ENCODE assay signal across 23 cellular contexts in the genomic region with DNA sequence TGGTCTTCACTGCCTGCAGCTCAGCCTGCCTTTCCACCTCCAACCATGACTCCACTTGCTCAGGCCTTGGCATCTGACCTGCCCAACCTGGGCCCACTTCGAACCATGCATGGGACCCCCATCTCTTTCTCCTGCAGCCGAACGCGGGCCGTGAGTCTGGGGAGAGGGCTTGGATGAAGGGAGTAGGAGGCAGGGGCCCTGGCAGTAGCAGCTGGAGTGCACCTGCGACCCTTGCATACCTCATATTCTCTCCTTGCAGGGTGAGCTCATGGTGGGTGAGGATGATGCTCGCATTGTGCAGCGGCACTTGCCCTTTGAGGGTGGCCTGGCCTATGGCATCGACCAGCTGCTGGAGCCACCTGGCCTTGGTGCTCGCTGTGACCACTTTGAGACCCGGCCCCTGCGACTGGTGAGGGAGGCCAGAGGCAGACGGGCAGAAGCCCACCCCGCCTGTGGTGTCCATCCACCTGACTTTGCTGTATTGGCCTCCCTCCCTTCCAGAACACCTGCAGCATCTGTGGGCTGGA. TPM values are rescaled to one million over a fixed set of nuclear protein-coding genes. Genes with fewer than 3 reads are reported as not detected.
DNase-seq lines count a peak whose midpoint lies in the region; ATAC-seq and TF ChIP-seq lines count a peak whose summit lies in the region.
"Had no signal": no experiment of that assay in that cellular context is flagged by ENCODE, and none has a peak within 500 bp of the region (broad histone marks: within the 10 kb centered on the region; RNA-seq: fewer than 3 reads in every experiment).

No MANE protein-coding gene starts in this region.

- H3K4me3 ChIP-seq in right cardiac atrium (ENCODE audit: low read length) (no peak overlapping the region), osteoblast (ENCODE audit: insufficient read depth, low read length) (no peak overlapping the region)
- H3K4me3 ChIP-seq: A549; BLaER1 treated with 17β-estradiol and CSF1 and Interleukin-3, amounts not matched to agents 10 nM and 100 nM; GM12878 had no signal

- H3K36me3 ChIP-seq in osteoblast (ENCODE audit: insufficient read depth, low read length) = peaks cover 15% of the 10 kb centered on the region

- no peaks in the 10 kb centered on the region for H3K27me3 Mint-ChIP-seq in activated CD4-positive, alpha-beta T cell treated with anti-CD3 and anti-CD28 coated beads, Interleukin-2, amount 10 ng/mL, durations not matched to agents 7 days and 5 days
- H3K27me3 Mint-ChIP-seq: B cell; CD4-positive, alpha-beta T cell had no signal

- no peak for DNase-seq in activated CD4-positive, alpha-beta T cell treated with anti-CD3 and anti-CD28 coated beads, Interleukin-2, amount 10 ng/mL, durations not matched to agents 7 days and 5 days
- no peak for DNase-seq in activated CD4-positive, alpha-beta T cell treated with anti-CD3 and anti-CD28 coated beads for 4 hours
- DNase-seq in right cardiac atrium (peak in 2 of 3 donors; percentile 31 to 50), left cardiac atrium (no peak), osteoblast (ENCODE audit: insufficient read length, low spot score, missing footprints) (peak; percentile 84)
- no peak for DNase-seq in activated CD8-positive, alpha-beta memory T cell treated with anti-CD3 and anti-CD28 coated beads, Interleukin-2, amount 50 U/mL, for 48 hours
- DNase-seq: AML-193; CD4-positive, alpha-beta T cell; CD8-positive, alpha-beta T cell; DMS 273 treated with DMSO at 0.1 percent for 48 hours; DMS153; DMS53; DMS79; DND-41; EL; GDM1 had no signal

- no peak overlapping the region for H2AFZ ChIP-seq in osteoblast (ENCODE audit: low read length)

- no peak overlapping the region for H3K27ac ChIP-seq in right cardiac atrium (ENCODE audit: low read length)
- no peak overlapping the region for H3K27ac ChIP-seq in osteoblast (ENCODE audit: low read depth, low read length)
- H3K27ac ChIP-seq: A549; BLaER1 treated with 17β-estradiol and CSF1 and Interleukin-3, amounts not matched to agents 10 nM and 100 nM; C4-2B had no signal

- no peaks in the 10 kb centered on the region for H3K36me3 Mint-ChIP-seq in activated CD4-positive, alpha-beta T cell treated with anti-CD3 and anti-CD28 coated beads, Interleukin-2, amount 10 ng/mL, durations not matched to agents 7 days and 5 days (ENCODE audit: low read depth)
- H3K36me3 Mint-ChIP-seq: CD8-positive, alpha-beta T cell had no signal

- no peaks in the 10 kb centered on the region for H3K27me3 ChIP-seq in right cardiac atrium (ENCODE audit: control insufficient read depth, insufficient read depth)
- no peaks in the 10 kb centered on the region for H3K27me3 ChIP-seq in osteoblast (ENCODE audit: insufficient read depth, low read length)
- H3K27me3 ChIP-seq: BLaER1 treated with 17β-estradiol and CSF1 and Interleukin-3, amounts not matched to agents 10 nM and 100 nM had no signal

- H3K79me2 ChIP-seq in osteoblast (ENCODE audit: insufficient read depth, low read length) = no peaks in the 10 kb centered on the region

- intact Hi-C loops in right cardiac atrium (cut with DNase I) (no loop called here), left cardiac atrium (cut with DNase I) (no loop called here)

- H3K4me3 Mint-ChIP-seq in activated CD4-positive, alpha-beta T cell treated with anti-CD3 and anti-CD28 coated beads, Interleukin-2, amount 10 ng/mL, durations not matched to agents 7 days and 5 days = no peak overlapping the region
- H3K4me3 Mint-ChIP-seq: B cell; CD4-positive, alpha-beta T cell; CD8-positive, alpha-beta T cell had no signal

- no peaks in the 10 kb centered on the region for H3K9me3 ChIP-seq in right cardiac atrium (ENCODE audit: control insufficient read depth, low read length)
- H3K9me3 ChIP-seq in osteoblast (ENCODE audit: low read depth, low read length) = no peaks in the 10 kb centered on the region
- H3K9me3 ChIP-seq: A549; BLaER1 treated with 17β-estradiol and CSF1 and Interleukin-3, amounts not matched to agents 10 nM and 100 nM had no signal

- no peak for TF ChIP-seq CTCF in osteoblast (IDR thresholded peaks at IDR 0.05; ENCODE audit: extremely low read depth, low read depth, low read length)

- CTCF ChIA-PET in activated CD4-positive, alpha-beta T cell treated with anti-CD3 and anti-CD28 coated beads, Interleukin-2, amount 10 ng/mL, durations not matched to agents 7 days and 5 days (lab: Charles Lee) = no interaction called here

- 95% methylated on average over 14 of the region's 14 CpGs for WGBS in right cardiac atrium

- peak overlapping the region; percentile 25 for H3K27ac Mint-ChIP-seq in activated CD4-positive, alpha-beta T cell treated with anti-CD3 and anti-CD28 coated beads, Interleukin-2, amount 10 ng/mL, durations not matched to agents 7 days and 5 days
- H3K27ac Mint-ChIP-seq: B cell; CD4-positive, alpha-beta T cell; CD8-positive, alpha-beta T cell had no signal

- ATAC-seq in right cardiac atrium (no peak), left cardiac atrium (no peak)
- ATAC-seq: A549; CD8-positive, alpha-beta T cell; GM12878 had no signal

- H3K4me1 ChIP-seq in right cardiac atrium (ENCODE audit: control insufficient read depth, insufficient read depth, low read length) (peaks cover 7% of the 10 kb centered on the region), osteoblast (ENCODE audit: insufficient read depth, low read length) (no peaks in the 10 kb centered on the region)
- H3K4me1 ChIP-seq: A549 had no signal

- no peaks in the 10 kb centered on the region for H4K20me1 ChIP-seq in osteoblast (ENCODE audit: insufficient read depth, low read length)

- POLR2A ChIA-PET in activated CD4-positive, alpha-beta T cell treated with anti-CD3 and anti-CD28 coated beads, Interleukin-2, amount 10 ng/mL, durations not matched to agents 7 days and 5 days (lab: Charles Lee) = no interaction called here

- no peaks in the 10 kb centered on the region for H3K9me3 Mint-ChIP-seq in activated CD4-positive, alpha-beta T cell treated with anti-CD3 and anti-CD28 coated beads, Interleukin-2, amount 10 ng/mL, durations not matched to agents 7 days and 5 days
- H3K9me3 Mint-ChIP-seq: CD4-positive, alpha-beta T cell; CD8-positive, alpha-beta T cell had no signal

- H3K4me1 Mint-ChIP-seq in activated CD4-positive, alpha-beta T cell treated with anti-CD3 and anti-CD28 coated beads, Interleukin-2, amount 10 ng/mL, durations not matched to agents 7 days and 5 days = no peaks in the 10 kb centered on the region
- H3K4me1 Mint-ChIP-seq: B cell had no signal

- no peak overlapping the region for H3K4me2 ChIP-seq in osteoblast (ENCODE audit: insufficient read depth, low read length)
- H3K4me2 ChIP-seq: A549; BLaER1 treated with 17β-estradiol and CSF1 and Interleukin-3, amounts not matched to agents 10 nM and 100 nM had no signal

RNA-seq across cellular contexts. Expression of gene NT5DC2, which starts 13.5 kb away (rescaled TPM):
- 10 to 100 TPM; 22.1 to 23.8 TPM for total RNA-seq in activated CD4-positive, alpha-beta T cell treated with anti-CD3 and anti-CD28 coated beads, Interleukin-2, amount 10 ng/mL, durations not matched to agents 7 days and 5 days
- 100 to 1,000 TPM; 123 to 223 (median 154) TPM for total RNA-seq in right cardiac atrium
- 322 TPM for polyA plus RNA-seq in right cardiac atrium
- total RNA-seq in left cardiac atrium = 100 to 1,000 TPM; 114 to 141 TPM
- 45.4 and 52.5 TPM in 2 replicates for total RNA-seq in osteoblast

RNA-seq across cellular contexts. Expression of gene UQCC5, which starts 16.2 kb away (rescaled TPM):
- total RNA-seq in activated CD4-positive, alpha-beta T cell treated with anti-CD3 and anti-CD28 coated beads, Interleukin-2, amount 10 ng/mL, durations not matched to agents 7 days and 5 days = 10 to 100 TPM in 1 of 2 experiments, 1 to 10 TPM in 1; 8.5 to 11.7 TPM
- total RNA-seq in right cardiac atrium (10 to 100 TPM; 52.4 to 64.2 (median 62.4) TPM), left cardiac atrium (10 to 100 TPM; 52.9 to 70.4 TPM), osteoblast (6.5 and 8.3 TPM in 2 replicates)
- 97.3 TPM for polyA plus RNA-seq in right cardiac atrium

RNA-seq across cellular contexts. Expression of gene STAB1, which starts 25.1 kb away (rescaled TPM):
- under 1 TPM; 0.02 to 0.15 TPM for total RNA-seq in activated CD4-positive, alpha-beta T cell treated with anti-CD3 and anti-CD28 coated beads, Interleukin-2, amount 10 ng/mL, durations not matched to agents 7 days and 5 days
- total RNA-seq in right cardiac atrium (100 to 1,000 TPM in 2 of 4 donors, 10 to 100 TPM in 2; 91.9 to 159 (median 101) TPM), left cardiac atrium (100 to 1,000 TPM; 169 to 195 TPM), osteoblast (0.59 and 1.1 TPM in 2 replicates)
- polyA plus RNA-seq in right cardiac atrium = 69.5 TPM
- total RNA-seq: Daoy, G401 had no signal
- polyA plus RNA-seq: A549, GM12878 had no signal

Comparison
In these comparisons a context has a peak if more than half of its experiments do, and no peak if none do; other contexts are left out.
1. DNase-seq: peak in right cardiac atrium (2 of 3) and osteoblast (single experiment); none in activated CD4-positive, alpha-beta T cell treated with anti-CD3 and anti-CD28 coated beads, Interleukin-2, amount 10 ng/mL, durations not matched to agents 7 days and 5 days (single experiment), activated CD4-positive, alpha-beta T cell treated with anti-CD3 and anti-CD28 coated beads for 4 hours (0 of 2), left cardiac atrium (single experiment) and activated CD8-positive, alpha-beta memory T cell treated with anti-CD3 and anti-CD28 coated beads, Interleukin-2, amount 50 U/mL, for 48 hours (single experiment).
2. RNA of gene STAB1, which starts 25.1 kb away (total RNA-seq): 169 to 195 TPM in left cardiac atrium and 91.9 to 159 TPM in right cardiac atrium; 0.59 to 1.1 TPM in osteoblast and 0.02 to 0.15 TPM in activated CD4-positive, alpha-beta T cell treated with anti-CD3 and anti-CD28 coated beads, Interleukin-2, amount 10 ng/mL, durations not matched to agents 7 days and 5 days; every median in the first group is over 10 times any median in the second.